In the genomic region with DNA sequence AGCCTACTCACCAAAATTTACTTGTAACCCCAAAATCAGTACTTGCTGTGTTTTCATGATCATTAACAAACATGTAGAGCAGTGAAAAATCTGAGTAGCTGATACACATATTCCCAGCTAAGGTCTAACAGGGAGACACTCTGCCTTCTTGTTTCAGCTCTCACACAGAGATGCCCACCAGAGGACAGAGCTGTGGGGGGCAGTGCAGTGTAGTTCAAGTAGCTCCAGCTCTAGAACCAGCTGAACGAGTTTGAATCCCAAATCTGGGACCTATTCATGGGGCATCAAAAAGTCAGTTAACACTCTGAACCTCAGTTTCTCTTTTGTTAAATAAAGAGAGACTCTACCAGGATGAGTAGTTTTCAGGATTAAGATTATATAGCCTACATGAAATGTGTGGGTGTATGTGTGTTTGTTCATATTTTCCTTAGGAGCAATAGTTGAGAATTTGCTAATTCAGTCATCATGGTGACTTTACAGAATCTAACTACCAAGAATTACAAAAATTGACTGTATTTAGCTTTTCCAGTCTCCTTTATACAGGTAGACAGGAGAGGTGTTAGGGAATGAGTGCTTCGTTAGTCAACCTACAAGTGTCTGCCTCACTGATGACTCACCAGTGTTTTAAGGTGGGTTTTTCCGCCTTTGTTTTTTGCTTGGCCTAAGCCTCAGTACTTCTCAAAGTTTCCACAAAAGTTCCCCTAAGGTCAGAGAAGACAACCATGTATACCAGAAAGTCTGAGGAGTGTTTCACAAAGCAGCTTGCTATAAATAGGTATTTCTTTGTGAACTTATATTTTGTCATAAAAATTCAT, we compare ENCODE assay signal across 1 cellular context.
TF ChIP-seq lines count a peak whose summit lies in the region.

No MANE protein-coding gene starts in this region.

TF ChIP-seq in GM23338, 12 proteins besides CTCF, POLR2A, EP300 and RAD21 (continued from another document):
- TF ChIP-seq, protein P1, sequence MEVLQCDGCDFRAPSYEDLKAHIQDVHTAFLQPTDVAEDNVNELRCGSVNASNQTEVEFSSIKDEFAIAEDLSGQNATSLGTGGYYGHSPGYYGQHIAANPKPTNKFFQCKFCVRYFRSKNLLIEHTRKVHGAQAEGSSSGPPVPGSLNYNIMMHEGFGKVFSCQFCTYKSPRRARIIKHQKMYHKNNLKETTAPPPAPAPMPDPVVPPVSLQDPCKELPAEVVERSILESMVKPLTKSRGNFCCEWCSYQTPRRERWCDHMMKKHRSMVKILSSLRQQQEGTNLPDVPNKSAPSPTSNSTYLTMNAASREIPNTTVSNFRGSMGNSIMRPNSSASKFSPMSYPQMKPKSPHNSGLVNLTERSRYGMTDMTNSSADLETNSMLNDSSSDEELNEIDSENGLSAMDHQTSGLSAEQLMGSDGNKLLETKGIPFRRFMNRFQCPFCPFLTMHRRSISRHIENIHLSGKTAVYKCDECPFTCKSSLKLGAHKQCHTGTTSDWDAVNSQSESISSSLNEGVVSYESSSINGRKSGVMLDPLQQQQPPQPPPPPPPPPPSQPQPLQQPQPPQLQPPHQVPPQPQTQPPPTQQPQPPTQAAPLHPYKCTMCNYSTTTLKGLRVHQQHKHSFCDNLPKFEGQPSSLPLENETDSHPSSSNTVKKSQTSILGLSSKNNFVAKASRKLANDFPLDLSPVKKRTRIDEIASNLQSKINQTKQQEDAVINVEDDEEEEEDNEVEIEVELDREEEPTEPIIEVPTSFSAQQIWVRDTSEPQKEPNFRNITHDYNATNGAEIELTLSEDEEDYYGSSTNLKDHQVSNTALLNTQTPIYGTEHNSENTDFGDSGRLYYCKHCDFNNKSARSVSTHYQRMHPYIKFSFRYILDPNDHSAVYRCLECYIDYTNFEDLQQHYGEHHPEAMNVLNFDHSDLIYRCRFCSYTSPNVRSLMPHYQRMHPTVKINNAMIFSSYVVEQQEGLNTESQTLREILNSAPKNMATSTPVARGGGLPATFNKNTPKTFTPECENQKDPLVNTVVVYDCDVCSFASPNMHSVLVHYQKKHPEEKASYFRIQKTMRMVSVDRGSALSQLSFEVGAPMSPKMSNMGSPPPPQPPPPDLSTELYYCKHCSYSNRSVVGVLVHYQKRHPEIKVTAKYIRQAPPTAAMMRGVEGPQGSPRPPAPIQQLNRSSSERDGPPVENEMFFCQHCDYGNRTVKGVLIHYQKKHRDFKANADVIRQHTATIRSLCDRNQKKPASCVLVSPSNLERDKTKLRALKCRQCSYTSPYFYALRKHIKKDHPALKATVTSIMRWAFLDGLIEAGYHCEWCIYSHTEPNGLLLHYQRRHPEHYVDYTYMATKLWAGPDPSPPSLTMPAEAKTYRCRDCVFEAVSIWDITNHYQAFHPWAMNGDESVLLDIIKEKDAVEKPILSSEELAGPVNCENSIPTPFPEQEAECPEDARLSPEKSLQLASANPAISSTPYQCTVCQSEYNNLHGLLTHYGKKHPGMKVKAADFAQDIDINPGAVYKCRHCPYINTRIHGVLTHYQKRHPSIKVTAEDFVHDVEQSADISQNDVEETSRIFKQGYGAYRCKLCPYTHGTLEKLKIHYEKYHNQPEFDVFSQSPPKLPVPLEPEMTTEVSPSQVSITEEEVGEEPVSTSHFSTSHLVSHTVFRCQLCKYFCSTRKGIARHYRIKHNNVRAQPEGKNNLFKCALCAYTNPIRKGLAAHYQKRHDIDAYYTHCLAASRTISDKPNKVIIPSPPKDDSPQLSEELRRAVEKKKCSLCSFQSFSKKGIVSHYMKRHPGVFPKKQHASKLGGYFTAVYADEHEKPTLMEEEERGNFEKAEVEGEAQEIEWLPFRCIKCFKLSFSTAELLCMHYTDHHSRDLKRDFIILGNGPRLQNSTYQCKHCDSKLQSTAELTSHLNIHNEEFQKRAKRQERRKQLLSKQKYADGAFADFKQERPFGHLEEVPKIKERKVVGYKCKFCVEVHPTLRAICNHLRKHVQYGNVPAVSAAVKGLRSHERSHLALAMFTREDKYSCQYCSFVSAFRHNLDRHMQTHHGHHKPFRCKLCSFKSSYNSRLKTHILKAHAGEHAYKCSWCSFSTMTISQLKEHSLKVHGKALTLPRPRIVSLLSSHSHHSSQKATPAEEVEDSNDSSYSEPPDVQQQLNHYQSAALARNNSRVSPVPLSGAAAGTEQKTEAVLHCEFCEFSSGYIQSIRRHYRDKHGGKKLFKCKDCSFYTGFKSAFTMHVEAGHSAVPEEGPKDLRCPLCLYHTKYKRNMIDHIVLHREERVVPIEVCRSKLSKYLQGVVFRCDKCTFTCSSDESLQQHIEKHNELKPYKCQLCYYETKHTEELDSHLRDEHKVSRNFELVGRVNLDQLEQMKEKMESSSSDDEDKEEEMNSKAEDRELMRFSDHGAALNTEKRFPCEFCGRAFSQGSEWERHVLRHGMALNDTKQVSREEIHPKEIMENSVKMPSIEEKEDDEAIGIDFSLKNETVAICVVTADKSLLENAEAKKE (CRISPR knock-in tag; IDR thresholded peaks at IDR 0.05), result no peak
- TF ChIP-seq POLR2AphosphoS5 (IDR thresholded peaks at IDR 0.05; ENCODE audit: low read depth) (no peak), STAT1 (IDR thresholded peaks at IDR 0.05; ENCODE audit: unreplicated experiment) (no peak), EZH2 (IDR thresholded peaks at IDR 0.05; ENCODE audit: low read depth, unreplicated experiment) (no peak), CREB1 (CRISPR knock-in tag; IDR thresholded peaks at IDR 0.05; ENCODE audit: low read depth) (no peak), NANOG (IDR thresholded peaks at IDR 0.05; ENCODE audit: borderline replicate concordance) (no peak), ZNF331 (CRISPR knock-in tag; IDR thresholded peaks at IDR 0.05; ENCODE audit: low read depth) (no peak), EZH2phosphoT487 (IDR thresholded peaks at IDR 0.05; ENCODE audit: unreplicated experiment) (no peak)
- TF ChIP-seq, protein P2, sequence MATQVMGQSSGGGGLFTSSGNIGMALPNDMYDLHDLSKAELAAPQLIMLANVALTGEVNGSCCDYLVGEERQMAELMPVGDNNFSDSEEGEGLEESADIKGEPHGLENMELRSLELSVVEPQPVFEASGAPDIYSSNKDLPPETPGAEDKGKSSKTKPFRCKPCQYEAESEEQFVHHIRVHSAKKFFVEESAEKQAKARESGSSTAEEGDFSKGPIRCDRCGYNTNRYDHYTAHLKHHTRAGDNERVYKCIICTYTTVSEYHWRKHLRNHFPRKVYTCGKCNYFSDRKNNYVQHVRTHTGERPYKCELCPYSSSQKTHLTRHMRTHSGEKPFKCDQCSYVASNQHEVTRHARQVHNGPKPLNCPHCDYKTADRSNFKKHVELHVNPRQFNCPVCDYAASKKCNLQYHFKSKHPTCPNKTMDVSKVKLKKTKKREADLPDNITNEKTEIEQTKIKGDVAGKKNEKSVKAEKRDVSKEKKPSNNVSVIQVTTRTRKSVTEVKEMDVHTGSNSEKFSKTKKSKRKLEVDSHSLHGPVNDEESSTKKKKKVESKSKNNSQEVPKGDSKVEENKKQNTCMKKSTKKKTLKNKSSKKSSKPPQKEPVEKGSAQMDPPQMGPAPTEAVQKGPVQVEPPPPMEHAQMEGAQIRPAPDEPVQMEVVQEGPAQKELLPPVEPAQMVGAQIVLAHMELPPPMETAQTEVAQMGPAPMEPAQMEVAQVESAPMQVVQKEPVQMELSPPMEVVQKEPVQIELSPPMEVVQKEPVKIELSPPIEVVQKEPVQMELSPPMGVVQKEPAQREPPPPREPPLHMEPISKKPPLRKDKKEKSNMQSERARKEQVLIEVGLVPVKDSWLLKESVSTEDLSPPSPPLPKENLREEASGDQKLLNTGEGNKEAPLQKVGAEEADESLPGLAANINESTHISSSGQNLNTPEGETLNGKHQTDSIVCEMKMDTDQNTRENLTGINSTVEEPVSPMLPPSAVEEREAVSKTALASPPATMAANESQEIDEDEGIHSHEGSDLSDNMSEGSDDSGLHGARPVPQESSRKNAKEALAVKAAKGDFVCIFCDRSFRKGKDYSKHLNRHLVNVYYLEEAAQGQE (IDR thresholded peaks at IDR 0.05; ENCODE audit: unreplicated experiment), result no peak
